Comparison of ENCODE assay signal across 9 cellular contexts in the genomic region with DNA sequence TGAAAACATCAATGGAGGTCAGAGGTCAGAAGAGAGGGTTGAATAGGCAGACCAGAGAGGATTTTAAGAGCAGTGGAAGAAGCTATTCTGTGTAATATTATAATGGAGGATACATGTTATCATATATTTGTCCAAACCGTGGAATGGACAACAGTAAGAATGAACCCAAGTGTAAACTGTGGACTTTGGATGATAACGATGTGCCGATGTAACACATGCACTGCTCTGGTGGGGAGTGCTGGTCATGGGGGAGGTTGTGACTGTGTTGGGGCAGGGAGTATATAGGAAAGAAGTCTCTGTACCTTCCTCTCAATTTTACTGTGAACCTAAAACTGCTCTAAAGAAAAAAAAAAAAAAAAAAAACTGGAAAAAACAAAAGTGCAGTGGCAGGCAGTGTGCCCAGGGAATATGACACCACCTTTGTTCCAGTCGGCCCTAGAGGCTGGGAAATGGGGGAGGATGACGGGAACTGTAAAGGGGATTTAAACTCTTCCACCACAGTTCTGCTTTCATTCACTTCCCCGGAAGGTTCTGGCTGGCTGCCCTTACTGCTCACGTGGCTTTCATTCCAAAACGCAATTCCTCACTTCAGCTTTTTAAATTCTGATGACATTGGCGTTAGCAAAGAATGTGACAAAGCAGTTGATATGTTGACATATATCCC.
DNase-seq lines count a peak whose midpoint lies in the region; ATAC-seq, FAIRE-seq and TF ChIP-seq lines count a peak whose summit lies in the region.
"Had no signal": no experiment of that assay in that cellular context is flagged by ENCODE, and none has a peak within 500 bp of the region (broad histone marks: within the 10 kb centered on the region; RNA-seq: fewer than 3 reads in every experiment).

No MANE protein-coding gene starts in this region.

- TF ChIP-seq CTCF in cardiac fibroblast (IDR thresholded peaks at IDR 0.05; ENCODE audit: low read depth, low read length) (no peak), lung (IDR thresholded peaks at IDR 0.05; ENCODE audit: control extremely low read depth, extremely low read depth) (no peak)

- H3K9me3 ChIP-seq in lung (ENCODE audit: control insufficient read depth in 2 of 2, insufficient read depth in 1 of 2, low read length in 1 of 2) (no peaks in the 10 kb centered on the region), small intestine (ENCODE audit: control insufficient read depth, low read depth) (no peaks in the 10 kb centered on the region)

- no peak overlapping the region for H3K4me3 ChIP-seq in cardiac fibroblast (replicated peaks in 1 of 2; ENCODE audit: low read depth in 2 of 2, low read length in 2 of 2)
- no peak overlapping the region for H3K4me3 ChIP-seq in lung
- no peak overlapping the region for H3K4me3 ChIP-seq in small intestine (ENCODE audit: low read depth in 1 of 2, low read length in 2 of 2)

- TF ChIP-seq RAD21 in Ishikawa (IDR thresholded peaks at IDR 0.05; ENCODE audit: low read depth): no peak

- H3K27ac ChIP-seq in lung (ENCODE audit: low read depth in 1 of 2, low read length in 1 of 2) (no peak overlapping the region), small intestine (ENCODE audit: low read depth in 1 of 2, low read length in 1 of 2) (no peak overlapping the region)
- H3K27ac ChIP-seq: VCaP had no signal

- H3K4me1 ChIP-seq in lung (ENCODE audit: control insufficient read depth in 2 of 2, insufficient read depth in 2 of 2, low read length in 2 of 2) (peaks cover 3 to 6% of the 10 kb centered on the region in 2 donors), small intestine (ENCODE audit: control insufficient read depth in 2 of 2, insufficient read depth in 1 of 2, low read depth in 1 of 2, low read length in 1 of 2) (no peaks in the 10 kb centered on the region)

- ATAC-seq in lung (ENCODE audit: insufficient read depth, low FRiP score): no peak
- no peak for ATAC-seq in HG02884 (IDR thresholded peaks at IDR 0.05; ENCODE audit: unreplicated experiment)
- ATAC-seq in GM19463 (IDR thresholded peaks at IDR 0.05; ENCODE audit: unreplicated experiment): no peak

- H3K27me3 ChIP-seq in lung (ENCODE audit: control insufficient read depth, insufficient read depth) (no peaks in the 10 kb centered on the region), small intestine (ENCODE audit: control insufficient read depth in 2 of 2, insufficient read depth in 2 of 2, low read length in 2 of 2) (no peaks in the 10 kb centered on the region)

- peak; percentile 31 for DNase-seq in AG08395 (ENCODE audit: low spot score)
- peak; percentile 79 to 96 for DNase-seq in cardiac fibroblast (ENCODE audit: low read depth in 2 of 2)
- peak; percentile 46 for DNase-seq in lung (ENCODE audit: low spot score)
- DNase-seq in small intestine: no peak
- no peak for DNase-seq in COLO668 (lab: John Stamatoyannopoulos, UW; ENCODE audit: unreplicated experiment)

- 33 to 43% methylated on average over 9 of the region's 9 CpGs for WGBS in lung, 2 donors
- WGBS in small intestine, 3 donors: 25 to 53% (median 37%) methylated on average over 9 of the region's 9 CpGs

- TF ChIP-seq EP300 in Ishikawa (IDR thresholded peaks at IDR 0.05; ENCODE audit: borderline replicate concordance): peak; percentile 58; the same call in 1 of the 2 replicates

- no peak for FAIRE-seq in small intestine (lab: Jason Lieb, UNC)

- H3K36me3 ChIP-seq in lung (ENCODE audit: control insufficient read depth in 2 of 2, insufficient read depth in 2 of 2, low read length in 2 of 2) (no peaks in the 10 kb centered on the region), small intestine (ENCODE audit: control insufficient read depth in 2 of 2, insufficient read depth in 2 of 2, low read length in 2 of 2) (no peaks in the 10 kb centered on the region)

TF ChIP-seq in Ishikawa, 13 proteins besides CTCF, POLR2A, EP300 and RAD21:
- TF ChIP-seq CREB1 (IDR thresholded peaks at IDR 0.05; ENCODE audit: low read depth) (no peak), ZBTB7A (IDR thresholded peaks at IDR 0.05; ENCODE audit: low read depth) (no peak), TCF12 (IDR thresholded peaks at IDR 0.05; ENCODE audit: low read depth) (0 out of 2 replicates have a peak, but pooled peaks have one; percentile 35), REST (IDR thresholded peaks at IDR 0.05; ENCODE audit: low read depth) (no peak), TAF1 (IDR thresholded peaks at IDR 0.05; ENCODE audit: low read depth) (no peak), TEAD4 (IDR thresholded peaks at IDR 0.05) (0 out of 2 replicates have a peak, but pooled peaks have one; percentile 10), FOXM1 (IDR thresholded peaks at IDR 0.05; ENCODE audit: borderline replicate concordance, low read depth) (no peak), YY1 (IDR thresholded peaks at IDR 0.05; ENCODE audit: low read depth) (no peak), EGR1 (IDR thresholded peaks at IDR 0.05) (no peak), NFIC (IDR thresholded peaks at IDR 0.05) (peak; percentile 75), CEBPB (IDR thresholded peaks at IDR 0.05) (peak; percentile 27; the same call in 1 of the 2 replicates)
- TF ChIP-seq, protein P1, sequence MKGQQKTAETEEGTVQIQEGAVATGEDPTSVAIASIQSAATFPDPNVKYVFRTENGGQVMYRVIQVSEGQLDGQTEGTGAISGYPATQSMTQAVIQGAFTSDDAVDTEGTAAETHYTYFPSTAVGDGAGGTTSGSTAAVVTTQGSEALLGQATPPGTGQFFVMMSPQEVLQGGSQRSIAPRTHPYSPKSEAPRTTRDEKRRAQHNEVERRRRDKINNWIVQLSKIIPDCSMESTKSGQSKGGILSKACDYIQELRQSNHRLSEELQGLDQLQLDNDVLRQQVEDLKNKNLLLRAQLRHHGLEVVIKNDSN (IDR thresholded peaks at IDR 0.05): peak; percentile 93
- TF ChIP-seq, protein P2, sequence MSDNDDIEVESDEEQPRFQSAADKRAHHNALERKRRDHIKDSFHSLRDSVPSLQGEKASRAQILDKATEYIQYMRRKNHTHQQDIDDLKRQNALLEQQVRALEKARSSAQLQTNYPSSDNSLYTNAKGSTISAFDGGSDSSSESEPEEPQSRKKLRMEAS (IDR thresholded peaks at IDR 0.05): peak; percentile 81

Comparison
In these comparisons a context has a peak if more than half of its experiments do, and no peak if none do; other contexts are left out.
1. DNase-seq: peak in AG08395 (single experiment), cardiac fibroblast (2 of 2) and lung (single experiment); none in small intestine (single experiment) and COLO668 (single experiment).